Comparison of ENCODE assay signal across 8 cellular contexts in genomic region chr18:26215247-26215970, GRCh38. TPM values are rescaled to one million over a fixed set of nuclear protein-coding genes. Genes with fewer than 3 reads are reported as not detected.
DNase-seq lines count a peak whose midpoint lies in the region; ATAC-seq and TF ChIP-seq lines count a peak whose summit lies in the region.

No MANE protein-coding gene starts in this region.

- no peaks in the 10 kb centered on the region for H3K27me3 Mint-ChIP-seq in CD8-positive, alpha-beta T cell (ENCODE audit: low read depth)
- no peaks in the 10 kb centered on the region for H3K27me3 Mint-ChIP-seq in stimulated activated naive B cell treated with anti-CD40 and anti-IgM and Interleukin-4, amounts not matched to agents 10 μg/mL and 1 μg/mL and 100 μg/mL, for 72 hours

- H3K4me1 ChIP-seq in CD8-positive, alpha-beta T cell (ENCODE audit: insufficient read depth, low read length) = peaks cover 19% of the 10 kb centered on the region
- H3K4me1 ChIP-seq in SJCRH30 = no peaks in the 10 kb centered on the region

- CTCF ChIA-PET in CD8-positive, alpha-beta T cell (lab: Charles Lee) = interaction anchor here (1.0 to 1.4 kb wide), 2 partner anchors 9 to 26 kb away, joined by 3 to 4 read pairs; no protein-coding TSS in a partner anchor

- POLR2A ChIA-PET in CD8-positive, alpha-beta T cell (lab: Charles Lee) = interaction anchor here (0.6 to 1.9 kb wide), 6 partner anchors 9 to 100 kb away, joined by 3 to 8 read pairs (median 4); partner anchors contain the start of gene TAF4B

- H3K36me3 Mint-ChIP-seq in CD8-positive, alpha-beta T cell = no peaks in the 10 kb centered on the region
- no peaks in the 10 kb centered on the region for H3K36me3 Mint-ChIP-seq in stimulated activated naive B cell treated with anti-CD40 and anti-IgM and Interleukin-4, amounts not matched to agents 10 μg/mL and 1 μg/mL and 100 μg/mL, for 72 hours

- H3K4me3 Mint-ChIP-seq in CD8-positive, alpha-beta T cell = peak overlapping the region; percentile 62
- H3K4me3 Mint-ChIP-seq in stimulated activated naive B cell treated with anti-CD40 and anti-IgM and Interleukin-4, amounts not matched to agents 10 μg/mL and 1 μg/mL and 100 μg/mL, for 72 hours = peak overlapping the region; percentile 80 to 82

- TF ChIP-seq CTCF in CD8-positive, alpha-beta T cell (IDR thresholded peaks at IDR 0.05) = no peak

- DNase-seq in CD8-positive, alpha-beta T cell = peak; percentile 2 to 67 (median 37)
- DNase-seq in activated T-cell treated with anti-CD3 and anti-CD28 coated beads, Interleukin-2, amount 50 U/mL, for 1 hour = peak; percentile 41
- peak; percentile 23 for DNase-seq in stimulated activated naive B cell treated with anti-CD40 and anti-IgM and Interleukin-4, amounts not matched to agents 10 μg/mL and 1 μg/mL and 100 μg/mL, for 72 hours
- no peak for DNase-seq in SJCRH30
- DNase-seq in kidney glomerular epithelial cell (lab: John Stamatoyannopoulos, UW) = no peak
- no peak for DNase-seq in ureter (ENCODE audit: low spot score)

- no peak overlapping the region for H3K4me3 ChIP-seq in CD8-positive, alpha-beta T cell (ENCODE audit: low read depth, low read length)
- no peak overlapping the region for H3K4me3 ChIP-seq in SJCRH30

- H3K27ac ChIP-seq in CD8-positive, alpha-beta T cell (ENCODE audit: low read depth, low read length) = no peak overlapping the region
- no peak overlapping the region for H3K27ac ChIP-seq in SJCRH30

- ATAC-seq in CD8-positive, alpha-beta T cell = peak; percentile 96
- ATAC-seq in GM21367 (IDR thresholded peaks at IDR 0.05; ENCODE audit: unreplicated experiment) (peak; percentile 94), HG03571 (IDR thresholded peaks at IDR 0.05; ENCODE audit: unreplicated experiment) (peak; percentile 99)
- ATAC-seq in stimulated activated naive B cell treated with anti-CD40 and anti-IgM and Interleukin-4, amounts not matched to agents 10 μg/mL and 1 μg/mL and 100 μg/mL, for 72 hours (replicated peaks) = peak; percentile 99

- H3K9me3 ChIP-seq in CD8-positive, alpha-beta T cell (ENCODE audit: low read length) = no peaks in the 10 kb centered on the region
- no peaks in the 10 kb centered on the region for H3K9me3 ChIP-seq in SJCRH30 (replicated peaks)

- H3K9me3 Mint-ChIP-seq in CD8-positive, alpha-beta T cell = no peaks in the 10 kb centered on the region
- no peaks in the 10 kb centered on the region for H3K9me3 Mint-ChIP-seq in stimulated activated naive B cell treated with anti-CD40 and anti-IgM and Interleukin-4, amounts not matched to agents 10 μg/mL and 1 μg/mL and 100 μg/mL, for 72 hours

- H3K27me3 ChIP-seq in CD8-positive, alpha-beta T cell (ENCODE audit: insufficient read depth, low read length) = no peaks in the 10 kb centered on the region
- H3K27me3 ChIP-seq in SJCRH30 = no peaks in the 10 kb centered on the region

- intact Hi-C loops in CD8-positive, alpha-beta T cell (cut with DNase I, micrococcal nuclease) = loop anchor here (1.0 to 2.0 kb wide), 4 partner anchors 11 to 125 kb away; partner anchors contain the start of genes SS18 (in 1 of the 2) and TAF4B (in 1 of the 2)

- no peaks in the 10 kb centered on the region for H3K36me3 ChIP-seq in CD8-positive, alpha-beta T cell (ENCODE audit: insufficient read depth, low read length)
- no peaks in the 10 kb centered on the region for H3K36me3 ChIP-seq in SJCRH30

- H3K27ac Mint-ChIP-seq in CD8-positive, alpha-beta T cell = peak overlapping the region; percentile 79
- peak overlapping the region; percentile 94 for H3K27ac Mint-ChIP-seq in stimulated activated naive B cell treated with anti-CD40 and anti-IgM and Interleukin-4, amounts not matched to agents 10 μg/mL and 1 μg/mL and 100 μg/mL, for 72 hours

- peaks cover 33% of the 10 kb centered on the region for H3K4me1 Mint-ChIP-seq in CD8-positive, alpha-beta T cell (ENCODE audit: low read depth)
- peaks cover 9 to 22% of the 10 kb centered on the region in 2 donors for H3K4me1 Mint-ChIP-seq in stimulated activated naive B cell treated with anti-CD40 and anti-IgM and Interleukin-4, amounts not matched to agents 10 μg/mL and 1 μg/mL and 100 μg/mL, for 72 hours

RNA-seq across cellular contexts. Expression of gene TAF4B, which starts 10.8 kb away (rescaled TPM):
- total RNA-seq in CD8-positive, alpha-beta T cell = 10 to 100 TPM; 11.5 to 12.3 TPM
- 10.1 and 10.3 TPM in 2 replicates for total RNA-seq in SJCRH30 (2014; rRNA removed; shearing (Covaris generic))
- total RNA-seq in ureter = 7.8 TPM

Comparison
In these comparisons a context has a peak if more than half of its experiments do, and no peak if none do; other contexts are left out.
1. DNase-seq: peak in CD8-positive, alpha-beta T cell (7 of 7), activated T-cell treated with anti-CD3 and anti-CD28 coated beads, Interleukin-2, amount 50 U/mL, for 1 hour (single experiment) and stimulated activated naive B cell treated with anti-CD40 and anti-IgM and Interleukin-4, amounts not matched to agents 10 μg/mL and 1 μg/mL and 100 μg/mL, for 72 hours (single experiment); none in SJCRH30 (0 of 2), kidney glomerular epithelial cell (single experiment) and ureter (single experiment).
2. Peak in every context shown above with its lines, with median percentiles within 50 percentile points of each other: ATAC-seq.